In genomic region chr21:41152149-41152548, GRCh38 we compare ENCODE assay signal across 21 cellular contexts.
"Had no signal": no experiment of that assay in that cellular context is flagged by ENCODE, and none has a peak within 500 bp of the region (broad histone marks: within the 10 kb centered on the region; RNA-seq: fewer than 3 reads in every experiment).

No MANE protein-coding gene starts in this region.

- DNase-seq: activated CD4-positive, alpha-beta T cell treated with anti-CD3 and anti-CD28 coated beads for 4 hours; activated CD4-positive, CD25-positive, alpha-beta regulatory T cell; activated CD8-positive, alpha-beta memory T cell treated with anti-CD3 and anti-CD28 coated beads, Interleukin-2, amount 10 ng/mL, durations not matched to agents 7 days and 5 days; activated CD8-positive, alpha-beta T cell treated with anti-CD3 and anti-CD28 coated beads for 36 hours; activated gamma-delta T cell; activated naive CD4-positive, alpha-beta T cell treated with anti-CD3 and anti-CD28 coated beads, Interleukin-2, amount 50 U/mL, for 16 hours; activated naive CD8-positive, alpha-beta T cell treated with anti-CD3 and anti-CD28 coated beads, Interleukin-2, amount 50 U/mL, for 24 hours; cerebellar nuclear complex; endodermal cell; esophagus squamous epithelium; heart left ventricle; left cardiac atrium; right cardiac atrium; stimulated activated CD4-positive, alpha-beta T cell treated with anti-CD3 and anti-CD28 coated beads, Interleukin-4, amount 100 ng/mL, for 24 hours; substantia nigra; T-helper 9 cell; tibial artery had no signal

- ATAC-seq: activated CD8-positive, alpha-beta memory T cell treated with anti-CD3 and anti-CD28 coated beads, Interleukin-2, amount 10 ng/mL, durations not matched to agents 7 days and 5 days; activated CD8-positive, alpha-beta T cell treated with anti-CD3 and anti-CD28 coated beads for 36 hours; activated naive CD8-positive, alpha-beta T cell treated with anti-CD3 and anti-CD28 coated beads, Interleukin-2, amount 50 U/mL, for 24 hours; gastroesophageal sphincter; left cardiac atrium; right cardiac atrium had no signal

- H3K36me3 Mint-ChIP-seq: activated CD8-positive, alpha-beta memory T cell treated with anti-CD3 and anti-CD28 coated beads, Interleukin-2, amount 10 ng/mL, durations not matched to agents 7 days and 5 days had no signal

- H3K4me1 Mint-ChIP-seq: activated CD8-positive, alpha-beta memory T cell treated with anti-CD3 and anti-CD28 coated beads, Interleukin-2, amount 10 ng/mL, durations not matched to agents 7 days and 5 days; activated naive CD8-positive, alpha-beta T cell treated with anti-CD3 and anti-CD28 coated beads, Interleukin-2, amount 50 U/mL, for 24 hours; nephron had no signal

- H3K4me3 Mint-ChIP-seq: activated CD8-positive, alpha-beta memory T cell treated with anti-CD3 and anti-CD28 coated beads, Interleukin-2, amount 10 ng/mL, durations not matched to agents 7 days and 5 days; activated CD8-positive, alpha-beta T cell treated with anti-CD3 and anti-CD28 coated beads for 36 hours; activated naive CD8-positive, alpha-beta T cell treated with anti-CD3 and anti-CD28 coated beads, Interleukin-2, amount 50 U/mL, for 24 hours; activated T-helper 1 cell treated with anti-CD3 and anti-CD28 coated beads, Interleukin-12 subunit alpha, Interleukin-12 subunit beta, Interleukin-2, Interleukin-4 antibody, amounts not matched to agents 30 ng/mL and 10 ng/mL and 1 ng/mL, durations not matched to agents 14 hours and 24 hours and 36 hours; endodermal cell; nephron; stimulated activated naive CD8-positive, alpha-beta T cell treated with anti-CD3 and anti-CD28 coated beads, Interleukin-15, Interleukin-2, amounts not matched to agents 100 ng/mL and 50 ng/mL, for 24 hours had no signal

- H3K27me3 Mint-ChIP-seq: activated CD8-positive, alpha-beta memory T cell treated with anti-CD3 and anti-CD28 coated beads, Interleukin-2, amount 10 ng/mL, durations not matched to agents 7 days and 5 days had no signal

- H3K9me3 Mint-ChIP-seq: activated naive CD8-positive, alpha-beta T cell treated with anti-CD3 and anti-CD28 coated beads, Interleukin-2, amount 50 U/mL, for 24 hours; endodermal cell; nephron; stimulated activated naive CD8-positive, alpha-beta T cell treated with anti-CD3 and anti-CD28 coated beads, Interleukin-15, Interleukin-2, amounts not matched to agents 100 ng/mL and 50 ng/mL, for 24 hours had no signal

- H3K27ac Mint-ChIP-seq: activated CD8-positive, alpha-beta memory T cell treated with anti-CD3 and anti-CD28 coated beads, Interleukin-2, amount 10 ng/mL, durations not matched to agents 7 days and 5 days; activated CD8-positive, alpha-beta T cell treated with anti-CD3 and anti-CD28 coated beads for 36 hours; activated naive CD8-positive, alpha-beta T cell treated with anti-CD3 and anti-CD28 coated beads, Interleukin-2, amount 50 U/mL, for 24 hours; activated T-helper 1 cell treated with anti-CD3 and anti-CD28 coated beads, Interleukin-12 subunit alpha, Interleukin-12 subunit beta, Interleukin-2, Interleukin-4 antibody, amounts not matched to agents 30 ng/mL and 10 ng/mL and 1 ng/mL, durations not matched to agents 14 hours and 24 hours and 36 hours; endodermal cell; nephron; stimulated activated naive CD8-positive, alpha-beta T cell treated with anti-CD3 and anti-CD28 coated beads, Interleukin-15, Interleukin-2, amounts not matched to agents 100 ng/mL and 50 ng/mL, for 24 hours had no signal
